In the genomic region with DNA sequence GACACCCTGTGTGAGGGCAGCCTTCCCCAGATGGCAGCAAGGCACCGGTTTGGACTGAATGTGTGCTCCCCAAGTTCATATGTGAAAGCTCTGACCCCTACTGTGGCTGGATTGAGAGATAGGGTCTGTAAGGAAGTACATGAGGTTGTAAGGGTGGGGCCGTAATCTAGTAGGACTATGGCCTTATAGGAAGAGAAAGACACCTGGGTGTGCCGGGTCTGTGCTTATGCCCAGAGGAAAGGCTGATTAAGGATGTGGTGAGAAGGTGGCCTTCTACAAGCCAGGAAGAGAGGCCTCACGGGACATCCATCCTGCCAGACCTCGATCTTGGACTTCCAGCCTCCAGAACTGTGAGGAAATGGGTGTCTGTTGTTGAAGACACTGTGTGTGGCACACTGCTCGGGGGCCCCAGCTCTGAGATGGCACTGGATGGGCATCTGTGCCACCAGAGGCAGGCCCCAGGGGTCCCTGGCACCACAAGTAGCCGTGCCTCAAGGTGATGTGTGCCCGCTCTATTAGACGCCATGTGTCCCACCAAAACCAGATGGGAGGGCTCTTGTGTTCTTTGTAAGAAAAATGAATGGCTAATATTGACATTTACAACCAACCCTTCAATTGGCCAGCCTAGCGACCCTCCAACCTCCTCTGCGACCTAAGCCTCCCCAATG, we compare ENCODE assay signal across 18 cellular contexts. TPM values are rescaled to one million over a fixed set of nuclear protein-coding genes. Genes with fewer than 3 reads are reported as not detected.
A peak's percentile ranks its signal among the peaks of the same experiment; 100 is the strongest.
DNase-seq lines count a peak whose midpoint lies in the region; ATAC-seq and TF ChIP-seq lines count a peak whose summit lies in the region.
"Had no signal": no experiment of that assay in that cellular context is flagged by ENCODE, and none has a peak within 500 bp of the region (broad histone marks: within the 10 kb centered on the region; RNA-seq: fewer than 3 reads in every experiment).

No MANE protein-coding gene starts in this region.

- H3K4me2 ChIP-seq in BLaER1 = peak overlapping the region; percentile 61

- H3K27ac ChIP-seq in BLaER1 = peak overlapping the region; percentile 60

- no peaks in the 10 kb centered on the region for H3K9me3 Mint-ChIP-seq in stimulated activated memory B cell treated with anti-CD40 and anti-IgM and Interleukin-4, amounts not matched to agents 10 μg/mL and 1 μg/mL and 100 μg/mL, for 72 hours
- H3K9me3 Mint-ChIP-seq: CD4-positive, alpha-beta T cell had no signal

- H3K4me3 Mint-ChIP-seq in T-helper 17 cell = no peak overlapping the region
- H3K4me3 Mint-ChIP-seq in stimulated activated memory B cell treated with anti-CD40 and anti-IgM and Interleukin-4, amounts not matched to agents 10 μg/mL and 1 μg/mL and 100 μg/mL, for 72 hours = no peak overlapping the region
- H3K4me3 Mint-ChIP-seq: CD4-positive, alpha-beta T cell; IgD-negative memory B cell had no signal

- H3K9ac ChIP-seq in BLaER1 = no peak overlapping the region

- H4K20me1 ChIP-seq in BLaER1 = no peaks in the 10 kb centered on the region

- peaks cover 16% of the 10 kb centered on the region for H3K27me3 Mint-ChIP-seq in T-helper 17 cell
- H3K27me3 Mint-ChIP-seq in stimulated activated memory B cell treated with anti-CD40 and anti-IgM and Interleukin-4, amounts not matched to agents 10 μg/mL and 1 μg/mL and 100 μg/mL, for 72 hours = peaks cover 9% of the 10 kb centered on the region

- H3K4me1 Mint-ChIP-seq in T-helper 17 cell = peaks cover 4% of the 10 kb centered on the region
- peaks cover 13% of the 10 kb centered on the region for H3K4me1 Mint-ChIP-seq in stimulated activated memory B cell treated with anti-CD40 and anti-IgM and Interleukin-4, amounts not matched to agents 10 μg/mL and 1 μg/mL and 100 μg/mL, for 72 hours
- H3K4me1 Mint-ChIP-seq: IgD-negative memory B cell had no signal

- DNase-seq in T-helper 17 cell (no peak), mucosa of descending colon (peak in 1 of 3 donors; percentile 18), NCI-H82 treated with DMSO at 0.1 percent for 48 hours (lab: John Stamatoyannopoulos, UW; ENCODE audit: unreplicated experiment) (no peak)
- DNase-seq: 8988T; AML-193; C1 segment of cervical spinal cord; CD4-positive, alpha-beta T cell; DMS79; GOT3 had no signal

- no peaks in the 10 kb centered on the region for H3K36me3 Mint-ChIP-seq in T-helper 17 cell (ENCODE audit: low read depth)
- no peaks in the 10 kb centered on the region for H3K36me3 Mint-ChIP-seq in stimulated activated memory B cell treated with anti-CD40 and anti-IgM and Interleukin-4, amounts not matched to agents 10 μg/mL and 1 μg/mL and 100 μg/mL, for 72 hours
- H3K36me3 Mint-ChIP-seq: IgD-negative memory B cell had no signal

- H3K9me3 ChIP-seq in BLaER1 (peaks cover 17% of the 10 kb centered on the region), T-helper 17 cell (ENCODE audit: control insufficient read depth, low read length, poor library complexity, severe bottlenecking) (no peaks in the 10 kb centered on the region), mucosa of descending colon (no peaks in the 10 kb centered on the region)
- H3K9me3 ChIP-seq: HAP-1 had no signal

- TF ChIP-seq CTCF in mucosa of descending colon (IDR thresholded peaks at IDR 0.05) = no peak

- H3K36me3 ChIP-seq in BLaER1 (no peaks in the 10 kb centered on the region), mucosa of descending colon (ENCODE audit: low read depth) (no peaks in the 10 kb centered on the region)
- H3K36me3 ChIP-seq: HAP-1 had no signal

- H3K4me3 ChIP-seq in BLaER1 (no peak overlapping the region), mucosa of descending colon (no peak overlapping the region)
- H3K4me3 ChIP-seq: GM12878, HAP-1 had no signal

- no peak for ATAC-seq in T-helper 17 cell
- ATAC-seq in mucosa of descending colon = peak; percentile 42
- no peak for ATAC-seq in stimulated activated memory B cell treated with anti-CD40 and anti-IgM and Interleukin-4, amounts not matched to agents 10 μg/mL and 1 μg/mL and 100 μg/mL, for 72 hours
- ATAC-seq in activated CD4-positive, CD25-positive, alpha-beta regulatory T cell treated with anti-CD3 and anti-CD28 coated beads, Interleukin-2, amount 50 U/mL, for 24 hours = no peak
- ATAC-seq in GM18870 (IDR thresholded peaks at IDR 0.05; ENCODE audit: unreplicated experiment) = no peak
- ATAC-seq: GM12878 had no signal

- intact Hi-C loops in mucosa of descending colon (cut with DNase I, micrococcal nuclease) = loop anchor here in 1 of 2 donors (10.0 kb wide), 1 partner anchor 119 kb away; no protein-coding TSS in a partner anchor

- peak overlapping the region; percentile 41 for H3K27ac Mint-ChIP-seq in T-helper 17 cell
- peak overlapping the region; percentile 59 for H3K27ac Mint-ChIP-seq in stimulated activated memory B cell treated with anti-CD40 and anti-IgM and Interleukin-4, amounts not matched to agents 10 μg/mL and 1 μg/mL and 100 μg/mL, for 72 hours
- H3K27ac Mint-ChIP-seq: CD4-positive, alpha-beta T cell; IgD-negative memory B cell had no signal

- peaks cover 60% of the 10 kb centered on the region for H3K4me1 ChIP-seq in BLaER1
- no peaks in the 10 kb centered on the region for H3K4me1 ChIP-seq in mucosa of descending colon (ENCODE audit: low read depth)
- H3K4me1 ChIP-seq: HAP-1 had no signal

- no peaks in the 10 kb centered on the region for H3K27me3 ChIP-seq in BLaER1

RNA-seq across cellular contexts. Expression of gene FGF6, which starts 22.0 kb away (rescaled TPM):
- total RNA-seq in T-helper 17 cell = not detected
- total RNA-seq in mucosa of descending colon = not detected
- total RNA-seq: CD4-positive, alpha-beta T cell; G401; GM12878; HT1080 had no signal

RNA-seq across cellular contexts. Expression of gene FGF23, which starts 44.1 kb away (rescaled TPM):
- not detected for total RNA-seq in T-helper 17 cell
- total RNA-seq in mucosa of descending colon = not detected
- total RNA-seq: CD4-positive, alpha-beta T cell; G401; GM12878; HT1080 had no signal
